Comparison of ENCODE assay signal across 8 cellular contexts in the genomic region with DNA sequence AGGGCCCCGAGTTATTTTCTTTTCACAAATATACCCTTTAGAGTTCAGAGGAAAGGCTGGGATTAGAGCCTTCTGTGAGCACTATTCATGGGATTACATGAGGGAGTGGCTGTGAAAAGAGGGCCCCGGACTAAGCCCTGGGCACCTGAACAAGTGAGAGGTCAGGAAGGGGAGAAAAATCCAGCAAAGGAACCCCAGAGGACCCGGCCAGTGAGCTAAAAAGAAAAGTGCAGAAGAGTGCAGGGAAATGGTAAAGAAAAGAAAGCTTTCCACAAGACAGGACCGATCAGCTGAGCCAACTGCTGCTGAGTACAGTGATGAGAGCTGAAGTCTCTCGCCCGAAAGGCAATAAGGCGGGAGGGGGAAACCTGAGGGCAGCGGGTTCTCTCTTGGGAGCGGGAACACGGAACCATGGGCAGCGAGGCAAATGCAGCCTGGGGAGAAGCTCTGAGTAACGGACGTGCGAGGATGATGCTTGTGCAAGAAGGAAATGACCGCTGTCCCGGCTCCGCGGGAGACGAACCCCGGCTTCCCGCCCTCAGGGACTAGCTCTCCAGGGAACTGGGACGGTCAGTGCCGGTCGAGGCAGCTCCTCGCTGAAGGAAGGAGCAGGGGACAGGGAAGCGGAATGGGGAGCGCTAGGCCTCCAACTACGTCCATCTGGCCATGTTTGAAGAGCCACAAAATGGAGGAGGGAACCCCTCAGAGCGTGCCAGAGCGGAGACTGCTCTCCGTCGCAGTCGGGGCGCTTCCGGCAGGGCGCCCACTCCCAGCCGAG. TPM values are rescaled to one million over a fixed set of nuclear protein-coding genes. Genes with fewer than 3 reads are reported as not detected.
DNase-seq lines count a peak whose midpoint lies in the region; ATAC-seq and TF ChIP-seq lines count a peak whose summit lies in the region.

No MANE protein-coding gene starts in this region.

- peak; percentile 76 for DNase-seq in activated effector memory CD4-positive, alpha-beta T cell treated with anti-CD3 and anti-CD28 coated beads, Interleukin-2, amount 50 U/mL, for 16 hours
- DNase-seq in activated effector memory CD4-positive, alpha-beta T cell treated with Interleukin-2 at 50 U/mL for 16 hours: no peak
- DNase-seq in NCI-H2107 treated with DMSO at 0.1 percent for 48 hours (lab: John Stamatoyannopoulos, UW; ENCODE audit: unreplicated experiment): peak; percentile 31
- peak; percentile 11 for DNase-seq in activated CD4-positive, alpha-beta T cell treated with anti-CD3 and anti-CD28 coated beads for 1 hour
- DNase-seq in effector memory CD8-positive, alpha-beta T cell: peak in 2 of 3 experiments; percentile 24 to 28
- DNase-seq in lung (ENCODE audit: low spot score): peak; percentile 72
- peak; percentile 6 for DNase-seq in stimulated activated CD8-positive, alpha-beta memory T cell treated with anti-CD3 and anti-CD28 coated beads, Interleukin-15, amount 100 ng/mL, for 24 hours (ENCODE audit: low read depth)

- 2 to 3% methylated on average over 37 of the region's 37 CpGs for WGBS in lung, 2 donors

- H3K36me3 Mint-ChIP-seq in effector memory CD8-positive, alpha-beta T cell (ENCODE audit: insufficient read depth): peaks cover 24% of the 10 kb centered on the region

- TF ChIP-seq CTCF in lung (IDR thresholded peaks at IDR 0.05; ENCODE audit: control extremely low read depth, extremely low read depth): no peak

- H3K36me3 ChIP-seq in lung (ENCODE audit: control insufficient read depth in 2 of 2, insufficient read depth in 2 of 2, low read length in 2 of 2): no peaks in the 10 kb centered on the region

- H3K27ac ChIP-seq in lung (ENCODE audit: low read depth in 1 of 2, low read length in 1 of 2): peak overlapping the region; percentile 89 to 98

- peak overlapping the region; percentile 68 for H3K4me3 ChIP-seq in lung

- H3K9me3 Mint-ChIP-seq in effector memory CD8-positive, alpha-beta T cell: no peaks in the 10 kb centered on the region

- no peaks in the 10 kb centered on the region for H3K9me3 ChIP-seq in lung (ENCODE audit: control insufficient read depth in 2 of 2, insufficient read depth in 1 of 2, low read length in 1 of 2)

- H3K27ac Mint-ChIP-seq in effector memory CD8-positive, alpha-beta T cell: peak overlapping the region; percentile 95 to 96

- peaks cover 4 to 15% of the 10 kb centered on the region in 2 donors for H3K4me1 ChIP-seq in lung (ENCODE audit: control insufficient read depth in 2 of 2, insufficient read depth in 2 of 2, low read length in 2 of 2)

- no peaks in the 10 kb centered on the region for H3K27me3 Mint-ChIP-seq in effector memory CD8-positive, alpha-beta T cell

- ATAC-seq in HG02763 (IDR thresholded peaks at IDR 0.05; ENCODE audit: unreplicated experiment) (peak; percentile 32), lung (ENCODE audit: insufficient read depth, low FRiP score) (peak; percentile 28)
- ATAC-seq in effector memory CD8-positive, alpha-beta T cell (replicated peaks): peak; percentile 40

- peak overlapping the region; percentile 94 to 99 for H3K4me3 Mint-ChIP-seq in effector memory CD8-positive, alpha-beta T cell

- peaks cover 27 to 34% of the 10 kb centered on the region in 2 donors for H3K4me1 Mint-ChIP-seq in effector memory CD8-positive, alpha-beta T cell (ENCODE audit: low read depth in 2 of 2)

- H3K27me3 ChIP-seq in lung (ENCODE audit: control insufficient read depth, insufficient read depth): no peaks in the 10 kb centered on the region

RNA-seq across cellular contexts. Expression of gene ALDH3A2, which starts 0.7 kb away (rescaled TPM):
- 100 to 1,000 TPM in 1 of 2 donors, 10 to 100 TPM in 1; 99.2 to 107 TPM for total RNA-seq in lung
- 10 to 100 TPM; 50.7 to 59.4 TPM for polyA plus RNA-seq in lung
